Comparison of ENCODE assay signal across 8 cellular contexts in genomic region chr9:37465249-37466036, GRCh38. TPM values are rescaled to one million over a fixed set of nuclear protein-coding genes. Genes with fewer than 3 reads are reported as not detected.
A peak's percentile ranks its signal among the peaks of the same experiment; 100 is the strongest.
DNase-seq lines count a peak whose midpoint lies in the region; ATAC-seq and TF ChIP-seq lines count a peak whose summit lies in the region.

A gene with protein sequence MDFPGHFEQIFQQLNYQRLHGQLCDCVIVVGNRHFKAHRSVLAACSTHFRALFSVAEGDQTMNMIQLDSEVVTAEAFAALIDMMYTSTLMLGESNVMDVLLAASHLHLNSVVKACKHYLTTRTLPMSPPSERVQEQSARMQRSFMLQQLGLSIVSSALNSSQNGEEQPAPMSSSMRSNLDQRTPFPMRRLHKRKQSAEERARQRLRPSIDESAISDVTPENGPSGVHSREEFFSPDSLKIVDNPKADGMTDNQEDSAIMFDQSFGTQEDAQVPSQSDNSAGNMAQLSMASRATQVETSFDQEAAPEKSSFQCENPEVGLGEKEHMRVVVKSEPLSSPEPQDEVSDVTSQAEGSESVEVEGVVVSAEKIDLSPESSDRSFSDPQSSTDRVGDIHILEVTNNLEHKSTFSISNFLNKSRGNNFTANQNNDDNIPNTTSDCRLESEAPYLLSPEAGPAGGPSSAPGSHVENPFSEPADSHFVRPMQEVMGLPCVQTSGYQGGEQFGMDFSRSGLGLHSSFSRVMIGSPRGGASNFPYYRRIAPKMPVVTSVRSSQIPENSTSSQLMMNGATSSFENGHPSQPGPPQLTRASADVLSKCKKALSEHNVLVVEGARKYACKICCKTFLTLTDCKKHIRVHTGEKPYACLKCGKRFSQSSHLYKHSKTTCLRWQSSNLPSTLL (minus strand): TSS chr9:37465450. CDS start chr9:37442551, 22,899 bp downstream.

- peak within 1 kb of the TSS; percentile 98 for H3K27ac Mint-ChIP-seq in CD8-positive, alpha-beta T cell

- DNase-seq in CD8-positive, alpha-beta T cell = peak; percentile 97 to 100 (median 99)
- DNase-seq in HS-5 (ENCODE audit: low read depth) (peak; percentile 99), medulla oblongata (ENCODE audit: extremely low spot score) (peak; percentile 100)
- DNase-seq in NK-92 treated with Interleukin-12 subunit alpha and Interleukin-12 subunit beta, amount 100 ng/mL, for 24 hours (lab: John Stamatoyannopoulos, UW) = peak; percentile 99
- DNase-seq in activated CD8-positive, alpha-beta memory T cell treated with anti-CD3 and anti-CD28 coated beads for 24 hours = peak; percentile 98
- peak; percentile 98 to 99 (median 99) for DNase-seq in effector memory CD4-positive, alpha-beta T cell
- DNase-seq in stimulated activated CD8-positive, alpha-beta memory T cell treated with anti-CD3 and anti-CD28 coated beads, Interleukin-12 subunit alpha, Interleukin-12 subunit beta, amount 100 ng/mL, for 1 hour (ENCODE audit: low read depth) = peak; percentile 99

- intact Hi-C loops in CD8-positive, alpha-beta T cell (cut with DNase I, micrococcal nuclease) = loop anchor here (1.0 to 5.0 kb wide), 9 partner anchors 20 to 1065 kb away; partner anchors contain the start of genes GRHPR (in 2 of the 2), POLR1E (in 2 of the 2), TOMM5 (in 2 of the 2) and MELK (in 1 of the 2)

- peaks cover 9% of the 10 kb centered on the region for H3K36me3 Mint-ChIP-seq in CD8-positive, alpha-beta T cell

- CTCF ChIA-PET in CD8-positive, alpha-beta T cell (lab: Charles Lee) = interaction anchor here (1.1 to 2.4 kb wide), 3 partner anchors 18 to 50 kb away, joined by 3 to 6 read pairs (median 4); no protein-coding TSS in a partner anchor

- H3K4me3 Mint-ChIP-seq in CD8-positive, alpha-beta T cell = peak within 1 kb of the TSS; percentile 95

- peaks cover 23% of the 10 kb centered on the region for H3K4me1 ChIP-seq in CD8-positive, alpha-beta T cell (ENCODE audit: insufficient read depth, low read length)
- H3K4me1 ChIP-seq in effector memory CD4-positive, alpha-beta T cell (ENCODE audit: control insufficient read depth, insufficient read depth, low read length, poor library complexity, severe bottlenecking) = no peaks in the 10 kb centered on the region

- no peak for TF ChIP-seq CTCF in CD8-positive, alpha-beta T cell (IDR thresholded peaks at IDR 0.05)

- H3K27ac ChIP-seq in CD8-positive, alpha-beta T cell (ENCODE audit: low read depth, low read length) = peak within 1 kb of the TSS; percentile 86
- peak within 1 kb of the TSS; percentile 92 for H3K27ac ChIP-seq in effector memory CD4-positive, alpha-beta T cell (ENCODE audit: insufficient read depth, low read length, poor library complexity, severe bottlenecking)

- POLR2A ChIA-PET in CD8-positive, alpha-beta T cell (lab: Charles Lee) = interaction anchor here (0.6 to 2.2 kb wide), 9 partner anchors 10 to 290 kb away, joined by 3 to 18 read pairs (median 3); partner anchors contain the start of gene POLR1E

- ATAC-seq in CD8-positive, alpha-beta T cell = peak; percentile 79
- ATAC-seq in GM19468 (IDR thresholded peaks at IDR 0.05; ENCODE audit: extremely low read depth, unreplicated experiment) = peak; percentile 91

- peaks cover 40% of the 10 kb centered on the region for H3K4me1 Mint-ChIP-seq in CD8-positive, alpha-beta T cell (ENCODE audit: low read depth)

- no peaks in the 10 kb centered on the region for H3K27me3 Mint-ChIP-seq in CD8-positive, alpha-beta T cell (ENCODE audit: low read depth)

- no peaks in the 10 kb centered on the region for H3K9me3 Mint-ChIP-seq in CD8-positive, alpha-beta T cell

- H3K9me3 ChIP-seq in CD8-positive, alpha-beta T cell (ENCODE audit: low read length) = no peaks in the 10 kb centered on the region
- no peaks in the 10 kb centered on the region for H3K9me3 ChIP-seq in effector memory CD4-positive, alpha-beta T cell (ENCODE audit: control insufficient read depth, low read length)

- H3K27me3 ChIP-seq in CD8-positive, alpha-beta T cell (ENCODE audit: insufficient read depth, low read length) = no peaks in the 10 kb centered on the region
- no peaks in the 10 kb centered on the region for H3K27me3 ChIP-seq in effector memory CD4-positive, alpha-beta T cell (replicated peaks; ENCODE audit: control insufficient read depth, insufficient read depth, low read length, poor library complexity, severe bottlenecking)

- H3K36me3 ChIP-seq in CD8-positive, alpha-beta T cell (ENCODE audit: insufficient read depth, low read length) = no peaks in the 10 kb centered on the region
- H3K36me3 ChIP-seq in effector memory CD4-positive, alpha-beta T cell (ENCODE audit: control insufficient read depth, insufficient read depth, low read length) = no peaks in the 10 kb centered on the region

- H3K4me3 ChIP-seq in CD8-positive, alpha-beta T cell (ENCODE audit: low read depth, low read length) = peak within 1 kb of the TSS; percentile 91
- peak within 1 kb of the TSS; percentile 80 for H3K4me3 ChIP-seq in effector memory CD4-positive, alpha-beta T cell (ENCODE audit: insufficient read depth, low read depth, low read length, poor library complexity, severe bottlenecking)

RNA-seq across cellular contexts. Expression of the gene that starts here (rescaled TPM):
- 10 to 100 TPM; 18.5 to 18.7 TPM for total RNA-seq in CD8-positive, alpha-beta T cell

Comparison
In these comparisons a context has a peak if more than half of its experiments do, and no peak if none do; other contexts are left out.
1. Peak in every context shown above with its lines: DNase-seq, ATAC-seq, H3K4me3 ChIP-seq and H3K27ac ChIP-seq.